ENCODE assay signal across 1 cellular context in genomic region chr11:128375941-128376340, GRCh38.
TF ChIP-seq lines count a peak whose summit lies in the region.

No MANE protein-coding gene starts in this region.

TF ChIP-seq in WTC11, 78 proteins besides CTCF, POLR2A, EP300 and RAD21 (continued from another document):
- TF ChIP-seq CDX4 (CRISPR knock-in tag; IDR thresholded peaks at IDR 0.05; ENCODE audit: borderline replicate concordance) (no peak), FOXP1 (CRISPR knock-in tag; IDR thresholded peaks at IDR 0.05; ENCODE audit: borderline replicate concordance) (no peak), GABPB1 (CRISPR knock-in tag; IDR thresholded peaks at IDR 0.05) (no peak), TCF7 (CRISPR knock-in tag; IDR thresholded peaks at IDR 0.05; ENCODE audit: low read depth) (no peak), ZNF425 (CRISPR knock-in tag; conservative IDR thresholded peaks at IDR 0.05) (no peak)
